8 cellular contexts compared by ENCODE assay signal in genomic region chr4:26885912-26886274, GRCh38. TPM values are rescaled to one million over a fixed set of nuclear protein-coding genes. Genes with fewer than 3 reads are reported as not detected.
DNase-seq lines count a peak whose midpoint lies in the region; ATAC-seq and TF ChIP-seq lines count a peak whose summit lies in the region.

No MANE protein-coding gene starts in this region.

- no peak for TF ChIP-seq EP300 in sigmoid colon (IDR thresholded peaks at IDR 0.05)

- TF ChIP-seq CTCF in GM10266 (IDR thresholded peaks at IDR 0.05; ENCODE audit: control insufficient read depth, insufficient read depth, low read depth, missing control alignments) (no peak), spleen (IDR thresholded peaks at IDR 0.05 in 8 of 11, conservative IDR thresholded peaks at IDR 0.05 in 3 of 11) (no peak), sigmoid colon (IDR thresholded peaks at IDR 0.05) (no peak)

- peaks cover 70% of the 10 kb centered on the region for H3K4me1 Mint-ChIP-seq in activated CD4-positive, alpha-beta memory T cell treated with anti-CD3 and anti-CD28 coated beads, Interleukin-2, amount 10 ng/mL, durations not matched to agents 7 days and 5 days

- no peaks in the 10 kb centered on the region for H3K27me3 Mint-ChIP-seq in activated CD4-positive, alpha-beta memory T cell treated with anti-CD3 and anti-CD28 coated beads, Interleukin-2, amount 10 ng/mL, durations not matched to agents 7 days and 5 days

- H3K27me3 ChIP-seq in spleen (replicated peaks in 1 of 7) (no peaks in the 10 kb centered on the region), sigmoid colon (no peaks in the 10 kb centered on the region)

- CTCF ChIA-PET in activated CD4-positive, alpha-beta memory T cell treated with anti-CD3 and anti-CD28 coated beads, Interleukin-2, amount 10 ng/mL, durations not matched to agents 7 days and 5 days (lab: Charles Lee) = interaction anchor here (1.2 to 4.2 kb wide), 7 partner anchors 19 to 898 kb away, joined by 3 to 57 read pairs (median 3); partner anchors contain the start of gene STIM2

- intact Hi-C loops in spleen (cut with DNase I; ENCODE audit: low total_unique reads) (no loop called here), sigmoid colon (cut with DNase I) (no loop called here), head of caudate nucleus (cut with DNase I) (no loop called here)

- peaks cover 0 to 5% (median 0%) of the 10 kb centered on the region in 8 donors for H3K9me3 ChIP-seq in spleen
- H3K9me3 ChIP-seq in sigmoid colon = no peaks in the 10 kb centered on the region

- TF ChIP-seq POLR2A in spleen (IDR thresholded peaks at IDR 0.05) (no peak), sigmoid colon (IDR thresholded peaks at IDR 0.05) (no peak)

- peaks cover 23% of the 10 kb centered on the region for H3K36me3 Mint-ChIP-seq in activated CD4-positive, alpha-beta memory T cell treated with anti-CD3 and anti-CD28 coated beads, Interleukin-2, amount 10 ng/mL, durations not matched to agents 7 days and 5 days (ENCODE audit: low read depth)

- peak overlapping the region in 1 of 8 donors; percentile 49 for H3K4me3 ChIP-seq in spleen
- H3K4me3 ChIP-seq in sigmoid colon = no peak overlapping the region

- H3K9me3 Mint-ChIP-seq in activated CD4-positive, alpha-beta memory T cell treated with anti-CD3 and anti-CD28 coated beads, Interleukin-2, amount 10 ng/mL, durations not matched to agents 7 days and 5 days = peaks cover 10% of the 10 kb centered on the region

- DNase-seq in GM10266 (ENCODE audit: extremely low spot score) (peak; percentile 40), spleen (no peak), SHP77 (lab: John Stamatoyannopoulos, UW) (no peak), sigmoid colon (no peak), head of caudate nucleus (no peak)
- peak; percentile 42 for DNase-seq in activated CD4-positive, alpha-beta memory T cell treated with anti-CD3 and anti-CD28 coated beads, Interleukin-2, amount 10 ng/mL, durations not matched to agents 7 days and 5 days

- peak overlapping the region; percentile 95 for H3K27ac Mint-ChIP-seq in activated CD4-positive, alpha-beta memory T cell treated with anti-CD3 and anti-CD28 coated beads, Interleukin-2, amount 10 ng/mL, durations not matched to agents 7 days and 5 days

- WGBS in spleen, 5 donors = 21 to 35% (median 24%) methylated on average over 2 of the region's 2 CpGs
- WGBS in sigmoid colon, 2 donors = 14 to 21% methylated on average over 2 of the region's 2 CpGs

- peak overlapping the region; percentile 72 for H3K4me3 Mint-ChIP-seq in activated CD4-positive, alpha-beta memory T cell treated with anti-CD3 and anti-CD28 coated beads, Interleukin-2, amount 10 ng/mL, durations not matched to agents 7 days and 5 days

- POLR2A ChIA-PET in activated CD4-positive, alpha-beta memory T cell treated with anti-CD3 and anti-CD28 coated beads, Interleukin-2, amount 10 ng/mL, durations not matched to agents 7 days and 5 days (lab: Charles Lee) = interaction anchor here (0.8 to 4.8 kb wide), 21 partner anchors 12 to 1651 kb away, joined by 3 to 259 read pairs (median 5); partner anchors contain the start of genes STIM2 and TBC1D19

- peak; percentile 77 for ATAC-seq in GM19438 (IDR thresholded peaks at IDR 0.05; ENCODE audit: low read depth, unreplicated experiment)
- ATAC-seq in HG03432 (IDR thresholded peaks at IDR 0.05; ENCODE audit: unreplicated experiment) = peak; percentile 85

- peaks cover 31 to 80% (median 60%) of the 10 kb centered on the region in 6 donors for H3K4me1 ChIP-seq in spleen
- peaks cover 0 to 10% (median 0%) of the 10 kb centered on the region in 4 donors for H3K4me1 ChIP-seq in sigmoid colon

- peak overlapping the region; percentile 71 to 91 (median 80) for H3K27ac ChIP-seq in spleen
- no peak overlapping the region for H3K27ac ChIP-seq in sigmoid colon

- H3K36me3 ChIP-seq in spleen (no peaks in the 10 kb centered on the region), sigmoid colon (no peaks in the 10 kb centered on the region)

RNA-seq across cellular contexts. Expression of gene STIM2, which starts 25.3 kb away (rescaled TPM):
- total RNA-seq in activated CD4-positive, alpha-beta memory T cell treated with anti-CD3 and anti-CD28 coated beads, Interleukin-2, amount 10 ng/mL, durations not matched to agents 7 days and 5 days = 10 to 100 TPM; 53.3 to 58.7 TPM
- total RNA-seq in spleen = 10 to 100 TPM; 44.3 to 66.6 (median 53.7) TPM
- 10 to 100 TPM; 26.8 to 32.2 (median 30.7) TPM for polyA plus RNA-seq in spleen
- total RNA-seq in sigmoid colon = 10 to 100 TPM; 10.7 to 15.3 (median 14.7) TPM
- polyA plus RNA-seq in sigmoid colon = 10 to 100 TPM in 1 of 3 donors, 1 to 10 TPM in 2; 3.0 to 16.8 (median 5.5) TPM

Comparison
In these comparisons a context has a peak if more than half of its experiments do, and no peak if none do; other contexts are left out.
1. DNase-seq: peak in GM10266 (single experiment) and activated CD4-positive, alpha-beta memory T cell treated with anti-CD3 and anti-CD28 coated beads, Interleukin-2, amount 10 ng/mL, durations not matched to agents 7 days and 5 days (single experiment); none in spleen (single experiment), SHP77 (0 of 2), sigmoid colon (single experiment) and head of caudate nucleus (0 of 42).
2. H3K27ac ChIP-seq: peak in spleen (8 of 8); none in sigmoid colon (0 of 4).